In the genomic region with DNA sequence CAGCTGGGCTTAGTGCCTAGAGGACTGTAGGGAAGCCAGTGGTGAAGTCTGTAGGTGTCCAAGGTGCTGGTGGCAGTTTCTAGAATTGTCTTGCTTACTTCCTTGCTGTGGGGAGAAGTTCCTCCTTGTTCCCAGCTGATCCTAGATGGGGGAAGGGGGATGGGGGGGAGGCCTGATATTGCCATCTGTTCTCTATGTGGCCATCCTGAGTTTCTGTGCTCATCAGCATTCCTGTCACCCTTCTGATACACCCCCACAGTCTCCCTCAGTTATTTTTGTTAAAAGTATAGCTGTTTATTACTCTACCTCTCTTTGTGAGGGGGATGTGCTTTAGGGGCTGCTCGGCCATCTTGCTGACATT, we compare ENCODE assay signal across 21 cellular contexts. TPM values are rescaled to one million over a fixed set of nuclear protein-coding genes. Genes with fewer than 3 reads are reported as not detected.
DNase-seq lines count a peak whose midpoint lies in the region; ATAC-seq and TF ChIP-seq lines count a peak whose summit lies in the region.
"Had no signal": no experiment of that assay in that cellular context is flagged by ENCODE, and none has a peak within 500 bp of the region (broad histone marks: within the 10 kb centered on the region; RNA-seq: fewer than 3 reads in every experiment).

No MANE protein-coding gene starts in this region.

- peak; percentile 49 for DNase-seq in NCI-H82 treated with DMSO at 0.1 percent for 48 hours (lab: John Stamatoyannopoulos, UW; ENCODE audit: unreplicated experiment)
- no peak for DNase-seq in left ventricle myocardium inferior
- no peak for DNase-seq in stimulated activated effector memory CD8-positive, alpha-beta T cell treated with anti-CD3 and anti-CD28 coated beads, Interleukin-12 subunit alpha, Interleukin-12 subunit beta, amount 100 ng/mL, for 72 hours (ENCODE audit: low spot score in 2 of 2)
- DNase-seq in D341Med (ENCODE audit: low spot score) = no peak
- DNase-seq in GM19238 (ENCODE audit: insufficient read length, low spot score) = no peak
- DNase-seq: activated CD8-positive, alpha-beta memory T cell treated with anti-CD3 and anti-CD28 coated beads, Interleukin-2, amount 50 U/mL, for 4 hours; activated effector memory CD4-positive, alpha-beta T cell treated with Interleukin-2 at 50 U/mL for 16 hours; cortex of kidney; left lung; MM.1S; NCI-H526 treated with DMSO at 0.1 percent for 48 hours; SK-N-SH had no signal

- peaks cover 8% of the 10 kb centered on the region for H3K4me1 Mint-ChIP-seq in stimulated activated effector memory CD8-positive, alpha-beta T cell treated with anti-CD3 and anti-CD28 coated beads, Interleukin-12 subunit alpha, Interleukin-12 subunit beta, amount 100 ng/mL, for 72 hours
- H3K4me1 Mint-ChIP-seq: mesothelial cell of epicardium, nephron, WTC11 had no signal

- H3K27me3 ChIP-seq in BLaER1 (no peaks in the 10 kb centered on the region), left ventricle myocardium inferior (ENCODE audit: low read depth) (no peaks in the 10 kb centered on the region)
- H3K27me3 ChIP-seq: brain microvascular endothelial cell, left lung had no signal

- intact Hi-C loops in left ventricle myocardium inferior (cut with micrococcal nuclease) = no loop called here

- 0 out of 2 replicates have a peak overlapping the region, but pooled peaks have one; percentile 13 for H3K9ac ChIP-seq in BLaER1
- H3K9ac ChIP-seq: SK-N-SH had no signal

- H3K36me3 ChIP-seq in BLaER1 = peaks cover 100% of the 10 kb centered on the region
- peaks cover 91% of the 10 kb centered on the region for H3K36me3 ChIP-seq in left ventricle myocardium inferior

- no peak for TF ChIP-seq CTCF in left ventricle myocardium inferior (IDR thresholded peaks at IDR 0.05; ENCODE audit: borderline replicate concordance)

- no peak overlapping the region for H3K27ac ChIP-seq in BLaER1
- peak overlapping the region; percentile 90 for H3K27ac ChIP-seq in left ventricle myocardium inferior (replicated peaks)
- H3K27ac ChIP-seq: brain microvascular endothelial cell, left lung had no signal

- H3K4me2 ChIP-seq in BLaER1 = 0 out of 2 replicates have a peak overlapping the region, but pooled peaks have one; percentile 54
- H3K4me2 ChIP-seq: SK-N-SH had no signal

- H3K4me3 ChIP-seq in BLaER1 = no peak overlapping the region
- H3K4me3 ChIP-seq in left ventricle myocardium inferior = no peak overlapping the region
- H3K4me3 ChIP-seq: HAP-1, left lung had no signal

- peaks cover 28% of the 10 kb centered on the region for H4K20me1 ChIP-seq in BLaER1

- no peak overlapping the region for H3K4me3 Mint-ChIP-seq in stimulated activated effector memory CD8-positive, alpha-beta T cell treated with anti-CD3 and anti-CD28 coated beads, Interleukin-12 subunit alpha, Interleukin-12 subunit beta, amount 100 ng/mL, for 72 hours
- H3K4me3 Mint-ChIP-seq: mesothelial cell of epicardium, nephron, type B pancreatic cell, WTC11 had no signal

- no peak for ATAC-seq in stimulated activated effector memory CD8-positive, alpha-beta T cell treated with anti-CD3 and anti-CD28 coated beads, Interleukin-12 subunit alpha, Interleukin-12 subunit beta, amount 100 ng/mL, for 72 hours
- ATAC-seq in HG02938 (IDR thresholded peaks at IDR 0.05; ENCODE audit: unreplicated experiment) = no peak
- ATAC-seq: left lung, WTC11 had no signal

- H3K9me3 ChIP-seq in BLaER1 (peaks cover 23% of the 10 kb centered on the region), left ventricle myocardium inferior (replicated peaks) (peaks cover 18% of the 10 kb centered on the region)
- H3K9me3 ChIP-seq: HAP-1 had no signal

- H3K36me3 Mint-ChIP-seq in stimulated activated effector memory CD8-positive, alpha-beta T cell treated with anti-CD3 and anti-CD28 coated beads, Interleukin-12 subunit alpha, Interleukin-12 subunit beta, amount 100 ng/mL, for 72 hours = peaks cover 40% of the 10 kb centered on the region

- H3K9me3 Mint-ChIP-seq in stimulated activated effector memory CD8-positive, alpha-beta T cell treated with anti-CD3 and anti-CD28 coated beads, Interleukin-12 subunit alpha, Interleukin-12 subunit beta, amount 100 ng/mL, for 72 hours = peaks cover 6% of the 10 kb centered on the region

- peak overlapping the region; percentile 29 for H3K27ac Mint-ChIP-seq in stimulated activated effector memory CD8-positive, alpha-beta T cell treated with anti-CD3 and anti-CD28 coated beads, Interleukin-12 subunit alpha, Interleukin-12 subunit beta, amount 100 ng/mL, for 72 hours
- H3K27ac Mint-ChIP-seq: mesothelial cell of epicardium, type B pancreatic cell, WTC11 had no signal

- H3K4me1 ChIP-seq in BLaER1 (peaks cover 19% of the 10 kb centered on the region), left ventricle myocardium inferior (peaks cover 34% of the 10 kb centered on the region)
- H3K4me1 ChIP-seq: HAP-1, left lung had no signal

RNA-seq across cellular contexts. Expression of gene MADD, which starts 36.5 kb away (rescaled TPM):
- total RNA-seq in left ventricle myocardium inferior = 40.9 TPM

RNA-seq across cellular contexts. Expression of gene MYBPC3, which starts 46.0 kb away (rescaled TPM):
- 2,538 TPM for total RNA-seq in left ventricle myocardium inferior
- total RNA-seq: mesothelial cell of epicardium, RPMI7951 had no signal

RNA-seq across cellular contexts. Expression of gene NR1H3, which starts 48.7 kb away (rescaled TPM):
- 11.7 TPM for total RNA-seq in left ventricle myocardium inferior

RNA-seq across cellular contexts. Expression of gene ACP2, which starts 57.9 kb away (rescaled TPM):
- total RNA-seq in left ventricle myocardium inferior = 17.7 TPM
